Comparison of ENCODE assay signal across 34 cellular contexts in genomic region chr6:156498696-156499095, GRCh38.
"Had no signal": no experiment of that assay in that cellular context is flagged by ENCODE, and none has a peak within 500 bp of the region (broad histone marks: within the 10 kb centered on the region; RNA-seq: fewer than 3 reads in every experiment).

No MANE protein-coding gene starts in this region.

- H3K36me3 ChIP-seq: MG63 had no signal

- DNase-seq: Karpas-422, Kasumi-1, KG1, MG63, MM.1S, MV-4-11, NCI-H1048, NCI-H1092, NCI-H1092 treated with DMSO at 0.1 percent for 48 hours, NCI-H1105, NCI-H1105 treated with DMSO at 0.1 percent for 48 hours, NCI-H1417, NCI-H1417 treated with DMSO at 0.1 percent for 48 hours, NCI-H1436, NCI-H1436 treated with DMSO at 0.1 percent for 48 hours, NCI-H146, NCI-H1694, NCI-H1694 treated with DMSO at 0.1 percent for 48 hours, NCI-H187, NCI-H187 treated with DMSO at 0.1 percent for 48 hours, NCI-H1930, NCI-H2029, NCI-H2029 treated with DMSO at 0.1 percent for 48 hours, NCI-H2081, NCI-H2081 treated with DMSO at 0.1 percent for 48 hours, NCI-H2107, NCI-H2171, NCI-H2171 treated with DMSO at 0.1 percent for 48 hours, NCI-H2227 treated with DMSO at 0.1 percent for 48 hours, NCI-H226, NCI-H345, NCI-H446, NCI-H446 treated with DMSO at 0.1 percent for 48 hours had no signal

- H3K9me3 ChIP-seq: MG63 had no signal

- H3K4me3 ChIP-seq: MG63 had no signal

- H3K27ac ChIP-seq: KMS-11 had no signal

- H3K27me3 ChIP-seq: MG63 had no signal
